In the genomic region with DNA sequence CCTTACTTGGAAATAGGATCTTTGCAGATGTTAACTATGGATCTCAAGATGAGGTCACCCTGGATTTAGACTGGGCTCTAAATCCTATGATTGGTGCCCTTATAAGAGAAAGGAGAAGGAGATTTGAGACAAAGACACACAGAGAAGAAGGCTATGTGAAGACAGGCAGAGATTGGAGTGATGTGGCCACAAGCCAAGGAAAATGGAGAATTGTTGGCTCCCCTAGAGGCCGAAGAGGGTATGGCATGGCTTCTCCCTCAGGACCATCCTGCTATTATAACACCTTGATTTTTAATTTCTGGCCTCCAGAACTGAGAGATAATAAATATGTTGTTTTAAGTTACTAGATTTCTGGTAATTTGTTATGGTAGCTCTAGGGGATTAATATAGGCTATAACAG, we compare ENCODE assay signal across 9 cellular contexts. TPM values are rescaled to one million over a fixed set of nuclear protein-coding genes. Genes with fewer than 3 reads are reported as not detected.
DNase-seq lines count a peak whose midpoint lies in the region; ATAC-seq and TF ChIP-seq lines count a peak whose summit lies in the region.
"Had no signal": no experiment of that assay in that cellular context is flagged by ENCODE, and none has a peak within 500 bp of the region (broad histone marks: within the 10 kb centered on the region; RNA-seq: fewer than 3 reads in every experiment).

No MANE protein-coding gene starts in this region.

- H3K4me3 ChIP-seq in AG10803 (ENCODE audit: low read length) = no peak overlapping the region
- H3K4me3 ChIP-seq in GM12865 (ENCODE audit: low read depth, low read length) = no peak overlapping the region
- no peak overlapping the region for H3K4me3 ChIP-seq in RWPE2 (ENCODE audit: severe bottlenecking)

- DNase-seq in AG10803 (ENCODE audit: low read depth) (no peak), GM12865 (ENCODE audit: low read depth) (peak; percentile 32), RWPE2 (ENCODE audit: low spot score) (no peak), left lobe of liver (ENCODE audit: low spot score) (no peak), retina (no peak), GM19240 (ENCODE audit: insufficient read length, low spot score) (no peak), inferior parietal cortex (ENCODE audit: extremely low spot score) (no peak)
- DNase-seq: naive thymus-derived CD4-positive, alpha-beta T cell had no signal

- TF ChIP-seq CTCF in AG10803 (conservative IDR thresholded peaks at IDR 0.05; ENCODE audit: low read length) (peak; percentile 54), GM12865 (IDR thresholded peaks at IDR 0.05; ENCODE audit: insufficient read depth, low read depth, low read length, missing control alignments) (peak; percentile 71), RWPE2 (IDR thresholded peaks at IDR 0.05; ENCODE audit: poor library complexity, severe bottlenecking) (peak; percentile 43)

- H3K27me3 ChIP-seq in RWPE2 (ENCODE audit: insufficient read depth, poor library complexity, severe bottlenecking) = no peaks in the 10 kb centered on the region

- ATAC-seq in RWPE2 (ENCODE audit: low read depth) = no peak
- ATAC-seq in left lobe of liver = peak; percentile 41
- ATAC-seq in GM19351 (IDR thresholded peaks at IDR 0.05; ENCODE audit: unreplicated experiment) = no peak
- ATAC-seq: naive thymus-derived CD4-positive, alpha-beta T cell had no signal

- no peaks in the 10 kb centered on the region for H3K36me3 ChIP-seq in RWPE2 (ENCODE audit: low read depth)

- H3K9me3 ChIP-seq in RWPE2 (ENCODE audit: severe bottlenecking) = no peaks in the 10 kb centered on the region

- H3K4me1 ChIP-seq in RWPE2 (ENCODE audit: insufficient read depth, poor library complexity, severe bottlenecking) = no peaks in the 10 kb centered on the region

- H3K27ac ChIP-seq in RWPE2 (ENCODE audit: poor library complexity, severe bottlenecking) = no peak overlapping the region

RNA-seq across cellular contexts. Expression of gene CYBRD1, which starts 7.6 kb away (rescaled TPM):
- 12.5 TPM for total RNA-seq in left lobe of liver
